Comparison of ENCODE assay signal across 8 cellular contexts in genomic region chr15:57559875-57560274, GRCh38. TPM values are rescaled to one million over a fixed set of nuclear protein-coding genes. Genes with fewer than 3 reads are reported as not detected.
A peak's percentile ranks its signal among the peaks of the same experiment; 100 is the strongest.
DNase-seq lines count a peak whose midpoint lies in the region; ATAC-seq and TF ChIP-seq lines count a peak whose summit lies in the region.

No MANE protein-coding gene starts in this region.

- peak; percentile 55 for ATAC-seq in activated CD8-positive, alpha-beta T cell treated with anti-CD3 and anti-CD28 coated beads for 36 hours

- H3K9me3 Mint-ChIP-seq in activated CD8-positive, alpha-beta T cell treated with anti-CD3 and anti-CD28 coated beads for 36 hours = peaks cover 3% of the 10 kb centered on the region
- no peaks in the 10 kb centered on the region for H3K9me3 Mint-ChIP-seq in endothelial cell (ENCODE audit: unreplicated experiment)

- DNase-seq in NOMO-1 treated with DMSO at 0.1 percent for 48 hours (lab: John Stamatoyannopoulos, UW; ENCODE audit: unreplicated experiment) (peak; percentile 35), NOMO-1 (lab: John Stamatoyannopoulos, UW; ENCODE audit: unreplicated experiment in 2 of 2) (no peak), NCI-H345 (lab: John Stamatoyannopoulos, UW) (peak; percentile 39), endothelial cell (ENCODE audit: low spot score) (peak; percentile 82), myocyte (ENCODE audit: low read depth) (peak; percentile 61), GOT3 (lab: John Stamatoyannopoulos, UW) (no peak)
- peak; percentile 81 for DNase-seq in activated CD8-positive, alpha-beta T cell treated with anti-CD3 and anti-CD28 coated beads for 36 hours
- DNase-seq in stimulated activated CD8-positive, alpha-beta memory T cell treated with anti-CD3 and anti-CD28 coated beads, Interleukin-7, amount 100 ng/mL, for 48 hours (ENCODE audit: extremely low read depth in 1 of 2, low read depth in 1 of 2) = peak; percentile 24 to 54

- peak; percentile 87 for TF ChIP-seq CTCF in activated CD8-positive, alpha-beta T cell treated with anti-CD3 and anti-CD28 coated beads for 36 hours (IDR thresholded peaks at IDR 0.05)
- peak; percentile 89 for TF ChIP-seq CTCF in endothelial cell (IDR thresholded peaks at IDR 0.05; ENCODE audit: unreplicated experiment)

- H3K4me3 Mint-ChIP-seq in activated CD8-positive, alpha-beta T cell treated with anti-CD3 and anti-CD28 coated beads for 36 hours = no peak overlapping the region
- no peak overlapping the region for H3K4me3 Mint-ChIP-seq in endothelial cell (ENCODE audit: unreplicated experiment)

- H3K4me1 Mint-ChIP-seq in activated CD8-positive, alpha-beta T cell treated with anti-CD3 and anti-CD28 coated beads for 36 hours (ENCODE audit: low read depth) = peaks cover 31% of the 10 kb centered on the region
- peaks cover 55% of the 10 kb centered on the region for H3K4me1 Mint-ChIP-seq in endothelial cell (ENCODE audit: unreplicated experiment)

- POLR2A ChIA-PET in activated CD8-positive, alpha-beta T cell treated with anti-CD3 and anti-CD28 coated beads for 36 hours (lab: Charles Lee) = no interaction called here

- CTCF ChIA-PET in activated CD8-positive, alpha-beta T cell treated with anti-CD3 and anti-CD28 coated beads for 36 hours (lab: Charles Lee) = interaction anchor here (0.6 to 3.5 kb wide), 30 partner anchors 8 to 511 kb away, joined by 3 to 28 read pairs (median 4); partner anchors contain the start of gene POLR2M

- no peaks in the 10 kb centered on the region for H3K36me3 Mint-ChIP-seq in activated CD8-positive, alpha-beta T cell treated with anti-CD3 and anti-CD28 coated beads for 36 hours (ENCODE audit: low read depth)
- peaks cover 25% of the 10 kb centered on the region for H3K36me3 Mint-ChIP-seq in endothelial cell (ENCODE audit: low read depth, unreplicated experiment)

- intact Hi-C loops in activated CD8-positive, alpha-beta T cell treated with anti-CD3 and anti-CD28 coated beads for 36 hours (cut with micrococcal nuclease) = loop anchor here (2.0 to 5.0 kb wide), 2 partner anchors 82 to 301 kb away; no protein-coding TSS in a partner anchor

- H3K27ac Mint-ChIP-seq in activated CD8-positive, alpha-beta T cell treated with anti-CD3 and anti-CD28 coated beads for 36 hours = no peak overlapping the region
- peak overlapping the region; percentile 70 for H3K27ac Mint-ChIP-seq in endothelial cell (ENCODE audit: unreplicated experiment)

- H3K27me3 Mint-ChIP-seq in activated CD8-positive, alpha-beta T cell treated with anti-CD3 and anti-CD28 coated beads for 36 hours = peaks cover 15% of the 10 kb centered on the region
- peaks cover 18% of the 10 kb centered on the region for H3K27me3 Mint-ChIP-seq in endothelial cell (ENCODE audit: unreplicated experiment)

RNA-seq across cellular contexts. Expression of gene MYZAP, which starts 31.8 kb away (rescaled TPM):
- total RNA-seq in activated CD8-positive, alpha-beta T cell treated with anti-CD3 and anti-CD28 coated beads for 36 hours = not detected
- total RNA-seq in endothelial cell (ENCODE audit: unreplicated experiment) (55.3 TPM), myocyte (1.5 and 3.9 TPM in 2 replicates)
- 0.57 TPM for polyA plus RNA-seq in myocyte (2012)

Comparison
In these comparisons a context has a peak if more than half of its experiments do, and no peak if none do; other contexts are left out.
1. DNase-seq: peak in NOMO-1 treated with DMSO at 0.1 percent for 48 hours (single experiment), NCI-H345 (single experiment), activated CD8-positive, alpha-beta T cell treated with anti-CD3 and anti-CD28 coated beads for 36 hours (single experiment), endothelial cell (single experiment), myocyte (single experiment) and stimulated activated CD8-positive, alpha-beta memory T cell treated with anti-CD3 and anti-CD28 coated beads, Interleukin-7, amount 100 ng/mL, for 48 hours (2 of 2); none in NOMO-1 (0 of 2) and GOT3 (single experiment).
2. RNA of gene MYZAP, which starts 31.8 kb away (total RNA-seq): 55.3 TPM in endothelial cell (single experiment); 1.5 to 3.9 TPM in myocyte and not detected in activated CD8-positive, alpha-beta T cell treated with anti-CD3 and anti-CD28 coated beads for 36 hours; every median in the first group is over 10 times any median in the second.